ENCODE assay signal across 8 cellular contexts in the genomic region with DNA sequence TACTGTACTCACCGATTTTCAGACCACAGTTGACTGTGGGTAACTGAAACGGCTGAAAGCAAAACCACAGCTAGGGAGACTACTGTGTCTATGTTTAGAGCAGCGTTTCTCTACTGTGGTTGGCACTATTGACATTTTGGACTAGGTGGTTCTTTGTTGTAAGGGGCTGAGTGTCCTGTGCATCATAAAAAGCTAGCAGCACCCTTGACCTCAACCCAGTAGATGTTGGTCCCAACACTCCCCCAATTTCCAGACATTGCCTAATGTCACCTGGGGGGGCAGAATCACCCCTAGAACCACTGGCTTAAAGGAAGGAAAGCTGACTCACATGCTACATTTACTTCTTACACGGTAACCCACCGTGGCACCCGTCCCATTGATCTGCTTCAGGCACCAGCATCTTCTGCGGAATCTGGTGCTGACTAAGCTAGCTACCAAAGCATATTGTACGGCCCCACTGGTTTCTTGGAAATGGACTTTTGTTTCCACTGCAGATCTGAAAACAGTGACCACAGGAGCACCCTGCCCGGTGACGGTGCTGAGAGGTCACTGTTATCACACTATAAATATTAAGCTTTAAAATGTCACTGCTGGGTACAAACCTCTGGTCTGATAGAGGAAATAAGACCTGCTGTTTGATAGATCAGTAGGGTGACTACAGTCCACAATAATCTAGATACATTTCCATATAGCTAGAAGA.
DNase-seq lines count a peak whose midpoint lies in the region; ATAC-seq and TF ChIP-seq lines count a peak whose summit lies in the region.

No MANE protein-coding gene starts in this region.

- H3K27ac ChIP-seq in testis (peak overlapping the region; percentile 62 to 66), ascending aorta (no peak overlapping the region)

- H3K36me3 ChIP-seq in testis (ENCODE audit: low read depth, missing control alignments) (no peaks in the 10 kb centered on the region), ascending aorta (no peaks in the 10 kb centered on the region)

- peaks cover 0 to 10% (median 3%) of the 10 kb centered on the region in 7 donors for H3K9me3 Mint-ChIP-seq in CD14-positive monocyte

- peak; percentile 75 for DNase-seq in RPMI8226
- peak; percentile 33 for DNase-seq in astrocyte of the hippocampus (ENCODE audit: low read depth, low spot score)
- DNase-seq in testis = no peak
- no peak for DNase-seq in ascending aorta (ENCODE audit: low spot score in 2 of 2)
- no peak for DNase-seq in CD14-positive monocyte (ENCODE audit: low spot score)
- DNase-seq in SW 1271 (lab: John Stamatoyannopoulos, UW) = no peak

- H3K9me3 ChIP-seq in testis (no peaks in the 10 kb centered on the region), ascending aorta (no peaks in the 10 kb centered on the region)

- peak overlapping the region in 1 of 2 donors; percentile 28 for H3K4me3 Mint-ChIP-seq in CD14-positive monocyte

- TF ChIP-seq CTCF in testis (IDR thresholded peaks at IDR 0.05) (no peak), ascending aorta (IDR thresholded peaks at IDR 0.05) (no peak), CD14-positive monocyte (IDR thresholded peaks at IDR 0.05) (no peak)

- peaks cover 0 to 2% of the 10 kb centered on the region in 2 donors for H3K36me3 Mint-ChIP-seq in CD14-positive monocyte

- WGBS in testis, 2 donors = 60 to 72% methylated on average over 10 of the region's 10 CpGs

- intact Hi-C loops in testis (cut with DNase I; ENCODE audit: low total_unique reads) (no loop called here), ascending aorta (cut with DNase I) (no loop called here), CD14-positive monocyte (cut with micrococcal nuclease) (no loop called here)

- H3K4me1 Mint-ChIP-seq in CD14-positive monocyte = peaks cover 44% of the 10 kb centered on the region

- H3K27me3 Mint-ChIP-seq in CD14-positive monocyte (ENCODE audit: low read depth in 3 of 3) = peaks cover 0 to 4% (median 0%) of the 10 kb centered on the region in 3 donors

- peak overlapping the region in 1 of 7 donors; percentile 46 for H3K27ac Mint-ChIP-seq in CD14-positive monocyte

- H3K4me3 ChIP-seq in testis (no peak overlapping the region), ascending aorta (no peak overlapping the region)

- ATAC-seq in GM18508 (IDR thresholded peaks at IDR 0.05; ENCODE audit: insufficient read depth, unreplicated experiment) (peak; percentile 83), HG02852 (IDR thresholded peaks at IDR 0.05; ENCODE audit: unreplicated experiment) (peak; percentile 93)

- no peak for TF ChIP-seq POLR2A in testis (IDR thresholded peaks at IDR 0.05)

- H3K4me1 ChIP-seq in testis = peaks cover 35% of the 10 kb centered on the region
- no peaks in the 10 kb centered on the region for H3K4me1 ChIP-seq in ascending aorta

- H3K27me3 ChIP-seq in testis = no peaks in the 10 kb centered on the region
- H3K27me3 ChIP-seq in ascending aorta = no peaks in the 10 kb centered on the region

Comparison
In these comparisons a context has a peak if more than half of its experiments do, and no peak if none do; other contexts are left out.
1. DNase-seq: peak in RPMI8226 (single experiment) and astrocyte of the hippocampus (single experiment); none in testis (single experiment), ascending aorta (0 of 2), CD14-positive monocyte (single experiment) and SW 1271 (0 of 2).
2. H3K27ac ChIP-seq: peak in testis (2 of 2); none in ascending aorta (0 of 2).